2 cellular contexts compared by ENCODE assay signal in genomic region chr2:70598197-70598596, GRCh38.
TF ChIP-seq lines count a peak whose summit lies in the region.

No MANE protein-coding gene starts in this region.

TF ChIP-seq in SK-N-SH, 30 proteins besides CTCF, POLR2A, EP300 and RAD21:
- TF ChIP-seq, protein P1, sequence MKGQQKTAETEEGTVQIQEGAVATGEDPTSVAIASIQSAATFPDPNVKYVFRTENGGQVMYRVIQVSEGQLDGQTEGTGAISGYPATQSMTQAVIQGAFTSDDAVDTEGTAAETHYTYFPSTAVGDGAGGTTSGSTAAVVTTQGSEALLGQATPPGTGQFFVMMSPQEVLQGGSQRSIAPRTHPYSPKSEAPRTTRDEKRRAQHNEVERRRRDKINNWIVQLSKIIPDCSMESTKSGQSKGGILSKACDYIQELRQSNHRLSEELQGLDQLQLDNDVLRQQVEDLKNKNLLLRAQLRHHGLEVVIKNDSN (IDR thresholded peaks at IDR 0.05; ENCODE audit: borderline replicate concordance, low read depth), result no peak

TF ChIP-seq in HEK293, 187 proteins besides CTCF, POLR2A, EP300 and RAD21 (continued from another document):
- TF ChIP-seq, protein P2, sequence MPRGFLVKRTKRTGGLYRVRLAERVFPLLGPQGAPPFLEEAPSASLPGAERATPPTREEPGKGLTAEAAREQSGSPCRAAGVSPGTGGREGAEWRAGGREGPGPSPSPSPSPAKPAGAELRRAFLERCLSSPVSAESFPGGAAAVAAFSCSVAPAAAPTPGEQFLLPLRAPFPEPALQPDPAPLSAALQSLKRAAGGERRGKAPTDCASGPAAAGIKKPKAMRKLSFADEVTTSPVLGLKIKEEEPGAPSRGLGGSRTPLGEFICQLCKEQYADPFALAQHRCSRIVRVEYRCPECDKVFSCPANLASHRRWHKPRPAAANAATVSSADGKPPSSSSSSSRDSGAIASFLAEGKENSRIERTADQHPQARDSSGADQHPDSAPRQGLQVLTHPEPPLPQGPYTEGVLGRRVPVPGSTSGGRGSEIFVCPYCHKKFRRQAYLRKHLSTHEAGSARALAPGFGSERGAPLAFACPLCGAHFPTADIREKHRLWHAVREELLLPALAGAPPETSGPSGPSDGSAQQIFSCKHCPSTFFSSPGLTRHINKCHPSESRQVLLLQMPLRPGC (tag by site-specific recombination; IDR thresholded peaks at IDR 0.05), result no peak
- no peak for TF ChIP-seq ZNF548 (tag by site-specific recombination; IDR thresholded peaks at IDR 0.05)
- TF ChIP-seq ZSCAN16 (tag by site-specific recombination; IDR thresholded peaks at IDR 0.05), result no peak
- TF ChIP-seq SETDB1 (IDR thresholded peaks at IDR 0.05; ENCODE audit: insufficient read length, low read length), result peak; percentile 34
- TF ChIP-seq SALL2 (tag by site-specific recombination; IDR thresholded peaks at IDR 0.05; ENCODE audit: borderline replicate concordance), result no peak
- TF ChIP-seq ZNF157 (tag by site-specific recombination; IDR thresholded peaks at IDR 0.05), result no peak
